ENCODE assay signal across 10 cellular contexts in the genomic region with DNA sequence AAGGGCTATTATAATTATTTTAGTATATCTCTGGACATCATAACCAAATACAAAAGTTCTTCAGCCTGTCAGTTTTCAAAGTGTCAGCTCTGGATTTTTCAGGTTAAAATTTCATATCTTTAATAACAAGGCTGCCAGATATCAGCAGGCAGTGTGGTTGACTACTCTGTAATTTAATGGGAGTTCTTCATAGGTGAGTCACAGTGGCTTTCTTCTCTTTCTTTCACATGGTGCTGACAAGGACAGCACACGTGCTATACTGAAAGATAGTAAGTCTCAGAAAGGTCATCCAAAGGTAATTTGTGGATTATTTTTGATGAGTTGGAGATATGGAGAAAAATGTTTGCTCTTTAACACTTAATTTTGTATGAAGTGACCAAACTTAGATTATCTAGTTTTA. TPM values are rescaled to one million over a fixed set of nuclear protein-coding genes. Genes with fewer than 3 reads are reported as not detected.
DNase-seq lines count a peak whose midpoint lies in the region; ATAC-seq, FAIRE-seq and TF ChIP-seq lines count a peak whose summit lies in the region.
"Had no signal": no experiment of that assay in that cellular context is flagged by ENCODE, and none has a peak within 500 bp of the region (broad histone marks: within the 10 kb centered on the region; RNA-seq: fewer than 3 reads in every experiment).

No MANE protein-coding gene starts in this region.

- no peak overlapping the region for H3K4me2 ChIP-seq in K562 (ENCODE audit: insufficient read depth, low read length)

- TF ChIP-seq CTCF in K562 (IDR thresholded peaks at IDR 0.05 in 2 of 3, conservative IDR thresholded peaks at IDR 0.05 in 1 of 3; ENCODE audit: insufficient read depth in 2 of 3, low read depth in 1 of 3, low read length in 3 of 3): no peak
- TF ChIP-seq CTCF in tibial nerve (IDR thresholded peaks at IDR 0.05): no peak

- POLR2A ChIA-PET in K562 (lab: Yijun Ruan, JAX): no interaction called here
- POLR2A ChIA-PET in T-cell (lab: Charles Lee): no interaction called here

- H3K36me3 ChIP-seq in K562 (ENCODE audit: control insufficient read depth, insufficient read depth, low read length) (no peaks in the 10 kb centered on the region), tibial nerve (no peaks in the 10 kb centered on the region)

- no peak overlapping the region for H3K27ac Mint-ChIP-seq in T-cell
- H3K27ac Mint-ChIP-seq: stimulated activated naive CD8-positive, alpha-beta T cell treated with anti-CD3 and anti-CD28 coated beads, Interleukin-15, Interleukin-2, amounts not matched to agents 100 ng/mL and 50 ng/mL, for 24 hours had no signal

- H3K9me3 Mint-ChIP-seq in T-cell: no peaks in the 10 kb centered on the region
- H3K9me3 Mint-ChIP-seq: stimulated activated naive CD8-positive, alpha-beta T cell treated with anti-CD3 and anti-CD28 coated beads, Interleukin-15, Interleukin-2, amounts not matched to agents 100 ng/mL and 50 ng/mL, for 24 hours had no signal

- H3K4me3 ChIP-seq in K562 (no peak overlapping the region), tibial nerve (no peak overlapping the region)

- BruUV-seq in K562 (replicated peaks; lab: Mats Ljungman, UMichigan): no TSS peak

- FAIRE-seq in HTR-8/SVneo (lab: Jason Lieb, UNC) (peak; percentile 48), K562 (lab: Jason Lieb, UNC) (peak; percentile 29)

- no peaks in the 10 kb centered on the region for H3K9me3 ChIP-seq in K562 (replicated peaks; ENCODE audit: control insufficient read depth, insufficient read depth, low read depth, low read length)
- no peaks in the 10 kb centered on the region for H3K9me3 ChIP-seq in tibial nerve

- DNase-seq in NCI-H1436 (lab: John Stamatoyannopoulos, UW) (peak; percentile 14), NCI-H1436 treated with DMSO at 0.1 percent for 48 hours (lab: John Stamatoyannopoulos, UW) (no peak), HTR-8/SVneo (ENCODE audit: insufficient read length, low spot score) (peak; percentile 74), K562 (ENCODE audit: extremely low read depth in 1 of 4, low spot score in 3 of 4) (peak in 3 of 4 experiments; percentile 34 to 68 (median 46)), renal cortical epithelial cell (ENCODE audit: low read depth) (peak; percentile 83), T-cell (no peak), islet precursor cell (no peak), tibial nerve (ENCODE audit: low spot score in 2 of 2) (no peak)
- DNase-seq: RPMI8226 had no signal

- H3K27me3 ChIP-seq in K562 (ENCODE audit: control insufficient read depth in 2 of 2, insufficient read depth in 2 of 2, low read length in 2 of 2) (no peaks in the 10 kb centered on the region), tibial nerve (no peaks in the 10 kb centered on the region)

- WGBS in K562 (ENCODE audit: insufficient coverage, low coverage, missing lambda C conversion rate): 0% methylated on average over 1 of the region's 1 CpG
- WGBS in tibial nerve, 2 donors: 41 to 62% methylated on average over 1 of the region's 1 CpG

- no peak overlapping the region for H3K9ac ChIP-seq in K562 (ENCODE audit: insufficient read depth in 1 of 2, low read depth in 2 of 2, low read length in 2 of 2)

- H3K4me1 Mint-ChIP-seq in T-cell: peaks cover 19 to 32% (median 23%) of the 10 kb centered on the region in 3 donors

- no peak overlapping the region for H3K4me3 Mint-ChIP-seq in T-cell
- H3K4me3 Mint-ChIP-seq: stimulated activated naive CD8-positive, alpha-beta T cell treated with anti-CD3 and anti-CD28 coated beads, Interleukin-15, Interleukin-2, amounts not matched to agents 100 ng/mL and 50 ng/mL, for 24 hours had no signal

- in situ Hi-C loops in K562 (cut with MboI): no loop called here

- peak; percentile 54; the same call in 1 of the 2 replicates for TF ChIP-seq EP300 in K562 (IDR thresholded peaks at IDR 0.05; ENCODE audit: low read length)
- no peak for TF ChIP-seq EP300 in tibial nerve (IDR thresholded peaks at IDR 0.05)

- no peaks in the 10 kb centered on the region for H3K9me1 ChIP-seq in K562 (ENCODE audit: control insufficient read depth, insufficient read depth, low read length)

- no peak for TF ChIP-seq RAD21 in K562 (CRISPR knock-in tag; conservative IDR thresholded peaks at IDR 0.05 in 1 of 2, IDR thresholded peaks at IDR 0.05 in 1 of 2)

- no peaks in the 10 kb centered on the region; the same call in 1 of the 2 replicates for H4K20me1 ChIP-seq in K562 (replicated peaks; ENCODE audit: control insufficient read depth, insufficient read depth, low read length)

- H3K79me2 ChIP-seq in K562 (ENCODE audit: control insufficient read depth, insufficient read depth, low read length): peaks cover 82% of the 10 kb centered on the region

- H3K36me3 Mint-ChIP-seq in T-cell: peaks cover 21% of the 10 kb centered on the region

- CTCF ChIA-PET in K562 (lab: Yijun Ruan, JAX; ENCODE audit: low intra/inter-chr PET ratio): no interaction called here
- CTCF ChIA-PET in T-cell (lab: Charles Lee): no interaction called here

- ATAC-seq in K562 (peak; percentile 77), T-cell (replicated peaks in 1 of 4) (no peak)

- H2AFZ ChIP-seq in K562 (ENCODE audit: low read depth, low read length): no peak overlapping the region

- peaks cover 23 to 43% of the 10 kb centered on the region in 2 experiments for H3K4me1 ChIP-seq in K562 (replicated peaks in 1 of 2; ENCODE audit: control insufficient read depth in 2 of 2, insufficient read depth in 2 of 2, low read length in 2 of 2)
- H3K4me1 ChIP-seq in tibial nerve: peaks cover 0 to 9% (median 0%) of the 10 kb centered on the region in 4 donors

- no peaks in the 10 kb centered on the region for H3K27me3 Mint-ChIP-seq in T-cell
- H3K27me3 Mint-ChIP-seq: stimulated activated naive CD8-positive, alpha-beta T cell treated with anti-CD3 and anti-CD28 coated beads, Interleukin-15, Interleukin-2, amounts not matched to agents 100 ng/mL and 50 ng/mL, for 24 hours had no signal

- TF ChIP-seq POLR2A in K562 (conservative IDR thresholded peaks at IDR 0.05) (no peak), tibial nerve (IDR thresholded peaks at IDR 0.05) (no peak)

- H3K27ac ChIP-seq in K562 (ENCODE audit: extremely low read depth, low read depth, low read length): peak overlapping the region; percentile 30; the same call in 2 of the 3 replicates
- no peak overlapping the region for H3K27ac ChIP-seq in tibial nerve

- intact Hi-C loops in K562 (cut with micrococcal nuclease): no loop called here

TF ChIP-seq in K562, 482 proteins besides CTCF, POLR2A, EP300 and RAD21 (continues in another document):
- TF ChIP-seq FOXK1 (CRISPR knock-in tag; IDR thresholded peaks at IDR 0.05; ENCODE audit: borderline replicate concordance): no peak
- TF ChIP-seq RFX7 (CRISPR knock-in tag; IDR thresholded peaks at IDR 0.05): no peak
- TF ChIP-seq, protein P1, sequence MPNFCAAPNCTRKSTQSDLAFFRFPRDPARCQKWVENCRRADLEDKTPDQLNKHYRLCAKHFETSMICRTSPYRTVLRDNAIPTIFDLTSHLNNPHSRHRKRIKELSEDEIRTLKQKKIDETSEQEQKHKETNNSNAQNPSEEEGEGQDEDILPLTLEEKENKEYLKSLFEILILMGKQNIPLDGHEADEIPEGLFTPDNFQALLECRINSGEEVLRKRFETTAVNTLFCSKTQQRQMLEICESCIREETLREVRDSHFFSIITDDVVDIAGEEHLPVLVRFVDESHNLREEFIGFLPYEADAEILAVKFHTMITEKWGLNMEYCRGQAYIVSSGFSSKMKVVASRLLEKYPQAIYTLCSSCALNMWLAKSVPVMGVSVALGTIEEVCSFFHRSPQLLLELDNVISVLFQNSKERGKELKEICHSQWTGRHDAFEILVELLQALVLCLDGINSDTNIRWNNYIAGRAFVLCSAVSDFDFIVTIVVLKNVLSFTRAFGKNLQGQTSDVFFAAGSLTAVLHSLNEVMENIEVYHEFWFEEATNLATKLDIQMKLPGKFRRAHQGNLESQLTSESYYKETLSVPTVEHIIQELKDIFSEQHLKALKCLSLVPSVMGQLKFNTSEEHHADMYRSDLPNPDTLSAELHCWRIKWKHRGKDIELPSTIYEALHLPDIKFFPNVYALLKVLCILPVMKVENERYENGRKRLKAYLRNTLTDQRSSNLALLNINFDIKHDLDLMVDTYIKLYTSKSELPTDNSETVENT (CRISPR knock-in tag; IDR thresholded peaks at IDR 0.05): no peak
- TF ChIP-seq SRSF9 (IDR thresholded peaks at IDR 0.05; ENCODE audit: borderline replicate concordance, low read depth, low read length): no peak
- TF ChIP-seq CBFB (CRISPR knock-in tag; IDR thresholded peaks at IDR 0.05): no peak
- TF ChIP-seq NCOA6 (IDR thresholded peaks at IDR 0.05): no peak
- TF ChIP-seq OTX1 (CRISPR knock-in tag; IDR thresholded peaks at IDR 0.05): no peak
- TF ChIP-seq ZBTB1 (CRISPR knock-in tag; IDR thresholded peaks at IDR 0.05; ENCODE audit: borderline replicate concordance, low read depth): no peak
- no peak for TF ChIP-seq U2AF2 (optimal IDR thresholded peaks at IDR 0.05; ENCODE audit: low read depth, low read length)
- no peak for TF ChIP-seq LCOR (CRISPR knock-in tag; IDR thresholded peaks at IDR 0.05)
- TF ChIP-seq SMAD2 (IDR thresholded peaks at IDR 0.05; ENCODE audit: low read depth, low read length): no peak

RNA-seq across cellular contexts. Expression of a gene that starts 43.2 kb away (rescaled TPM):
- 42.3 and 108 TPM in 2 replicates for total RNA-seq in K562 (2011; cell fraction: chromatin; rRNA removed; ENCODE audit: low replicate concordance)
- 23.0 and 36.6 TPM in 2 replicates for total RNA-seq in K562 (2011; cell fraction: nucleolus; rRNA removed)
- total RNA-seq in K562 (2011; cell fraction: nucleoplasm; rRNA removed): 55.6 and 77.9 TPM in 2 replicates
- total RNA-seq in K562 (2014; rRNA removed) (17.7 and 19.4 TPM in 2 replicates), K562 (2014; rRNA removed; fragmentation: Illumina TruSeq; extraction: Trizol) (33.4 and 38.6 TPM in 2 replicates), K562 (2015; rRNA removed; fragmentation: Illumina TruSeq; extraction: Trizol) (31.8 and 38.7 TPM in 2 replicates), K562 (2021) (31.1 and 33.2 TPM in 2 replicates), renal cortical epithelial cell (86.4 and 112 TPM in 2 replicates), T-cell (10 to 100 TPM; 12.2 to 16.6 (median 14.0) TPM), tibial nerve (10 to 100 TPM in 1 of 4 donors, 1 to 10 TPM in 3; 8.7 to 22.4 (median 9.7) TPM)
- polyA plus RNA-seq in K562 (2011; rRNA removed) (21.3 and 33.2 TPM in 2 replicates), K562 (2014; fragmentation: Illumina TruSeq; extraction: Trizol) (27.3 and 32.8 TPM in 2 replicates), K562 (2014; fragmentation: Nextera tagmentation; extraction: Ambion mirVana) (10 to 100 TPM; 16.7 to 26.1 TPM), K562 (2014; rRNA removed) (21.1 and 21.6 TPM in 2 replicates)
- polyA plus RNA-seq in K562 (2011; cell fraction: cytosol; rRNA removed): 4.3 and 9.6 TPM in 2 replicates
- 29.3 and 34.4 TPM in 2 replicates for polyA plus RNA-seq in K562 (2011; cell fraction: nucleus; rRNA removed)
- polyA plus RNA-seq in K562 (2012): 21.2 and 27.6 TPM in 2 replicates
- 50.8 and 57.2 TPM in 2 replicates for polyA minus RNA-seq in K562 (2011; rRNA and poly(A)+ RNA removed)
- polyA minus RNA-seq in K562 (2011; cell fraction: cytosol; rRNA and poly(A)+ RNA removed): 15.0 and 22.5 TPM in 2 replicates
- polyA minus RNA-seq in K562 (2011; cell fraction: nucleus; rRNA and poly(A)+ RNA removed): 31.9 and 40.0 TPM in 2 replicates

Comparison
In these comparisons a context has a peak if more than half of its experiments do, and no peak if none do; other contexts are left out.
1. DNase-seq: peak in NCI-H1436 (single experiment), HTR-8/SVneo (single experiment), K562 (3 of 4) and renal cortical epithelial cell (single experiment); none in NCI-H1436 treated with DMSO at 0.1 percent for 48 hours (single experiment), T-cell (0 of 34), islet precursor cell (single experiment) and tibial nerve (0 of 2).